In genomic region chr17:82107341-82107860, GRCh38 we compare ENCODE assay signal across 9 cellular contexts. TPM values are rescaled to one million over a fixed set of nuclear protein-coding genes. Genes with fewer than 3 reads are reported as not detected.
DNase-seq lines count a peak whose midpoint lies in the region; ATAC-seq, FAIRE-seq and TF ChIP-seq lines count a peak whose summit lies in the region.
"Had no signal": no experiment of that assay in that cellular context is flagged by ENCODE, and none has a peak within 500 bp of the region (broad histone marks: within the 10 kb centered on the region; RNA-seq: fewer than 3 reads in every experiment).

No MANE protein-coding gene starts in this region.

- peaks cover under 1% of the 10 kb centered on the region; the same call in 1 of the 2 replicates for H3F3A ChIP-seq in DOHH2 (ENCODE audit: control insufficient read depth, insufficient read depth)

- peaks cover 20% of the 10 kb centered on the region for H3K4me1 Mint-ChIP-seq in T-helper 17 cell

- no peak overlapping the region for H3K4me3 Mint-ChIP-seq in T-helper 17 cell

- CTCF ChIA-PET in AG04449 (lab: Yijun Ruan, JAX): no interaction called here

- POLR2A ChIA-PET in AG04449 (lab: Yijun Ruan, JAX): interaction anchor here (0.8 kb wide), 1 partner anchor 9 kb away, joined by 3 read pairs; no protein-coding TSS in a partner anchor

- no peak for DNase-seq in AG04449 (ENCODE audit: low read depth, low spot score)
- no peak for DNase-seq in T-helper 17 cell
- DNase-seq in GM19239 (ENCODE audit: insufficient read length, low spot score): no peak
- no peak for DNase-seq in germinal center (ENCODE audit: low spot score)

- FAIRE-seq in GM19239 (lab: Jason Lieb, UNC): no peak
- FAIRE-seq: colon had no signal

- no peaks in the 10 kb centered on the region for H3K27me3 Mint-ChIP-seq in T-helper 17 cell

- peaks cover 24% of the 10 kb centered on the region for H3K4me1 ChIP-seq in DOHH2 (ENCODE audit: control insufficient read depth, low read length)

- H3K9me3 ChIP-seq in DOHH2 (ENCODE audit: control insufficient read depth, insufficient read depth, low read length): no peaks in the 10 kb centered on the region
- H3K9me3 ChIP-seq in T-helper 17 cell (ENCODE audit: control insufficient read depth, low read length, poor library complexity, severe bottlenecking): no peaks in the 10 kb centered on the region

- no peaks in the 10 kb centered on the region for H4K20me1 ChIP-seq in DOHH2 (ENCODE audit: control insufficient read depth, insufficient read depth, low read depth, low read length)

- no peaks in the 10 kb centered on the region for H3K36me3 Mint-ChIP-seq in T-helper 17 cell (ENCODE audit: low read depth)

- H3K4me3 ChIP-seq in AG04449 (ENCODE audit: low read depth, low read length) (no peak overlapping the region), DOHH2 (ENCODE audit: low read length) (peak overlapping the region; percentile 72)

- no peaks in the 10 kb centered on the region for H3K79me2 ChIP-seq in DOHH2 (ENCODE audit: control insufficient read depth, low read length)

- no peaks in the 10 kb centered on the region for H3K27me3 ChIP-seq in DOHH2 (ENCODE audit: control insufficient read depth, low read length)
- H3K27me3 ChIP-seq in layer of hippocampus (ENCODE audit: control insufficient read depth, insufficient read depth, low read length): no peaks in the 10 kb centered on the region

- no peaks in the 10 kb centered on the region for H3K36me3 ChIP-seq in DOHH2 (ENCODE audit: control insufficient read depth, low read length)

- peak; percentile 29 for TF ChIP-seq CTCF in AG04449 (IDR thresholded peaks at IDR 0.05; ENCODE audit: insufficient read depth, low read length, missing control alignments)
- TF ChIP-seq CTCF in DOHH2 (IDR thresholded peaks at IDR 0.05; ENCODE audit: low read depth, low read length, poor library complexity, severe bottlenecking): peak; percentile 39

- H3K4me2 ChIP-seq in DOHH2 (ENCODE audit: low read length): peak overlapping the region; percentile 92

- H3K27ac ChIP-seq in DOHH2 (ENCODE audit: low read depth, low read length) (no peak overlapping the region), layer of hippocampus (ENCODE audit: low read depth, low read length) (peak overlapping the region; percentile 87)

- H3K9me2 ChIP-seq in DOHH2 (replicated peaks; ENCODE audit: control insufficient read depth, low read length): no peaks in the 10 kb centered on the region

- peak overlapping the region; percentile 93 for H3K27ac Mint-ChIP-seq in T-helper 17 cell

- ATAC-seq in T-helper 17 cell (no peak), GM21360 (IDR thresholded peaks at IDR 0.05; ENCODE audit: unreplicated experiment) (no peak), HG03442 (IDR thresholded peaks at IDR 0.05; ENCODE audit: unreplicated experiment) (no peak)

RNA-seq across cellular contexts. Expression of gene FASN, which starts 9.4 kb away (rescaled TPM):
- 100 to 1,000 TPM in 1 of 2 donors, 10 to 100 TPM in 1; 87.3 to 126 TPM for total RNA-seq in T-helper 17 cell

RNA-seq across cellular contexts. Expression of gene DUS1L, which starts 41.8 kb away (rescaled TPM):
- total RNA-seq in T-helper 17 cell: 100 to 1,000 TPM; 130 to 131 TPM

RNA-seq across cellular contexts. Expression of gene GPS1, which starts 55.7 kb away (rescaled TPM):
- 10 to 100 TPM; 63.2 to 66.1 TPM for total RNA-seq in T-helper 17 cell

RNA-seq across cellular contexts. Expression of gene RFNG, which starts 55.8 kb away (rescaled TPM):
- total RNA-seq in T-helper 17 cell: 10 to 100 TPM; 26.5 to 28.3 TPM
